In the genomic region with DNA sequence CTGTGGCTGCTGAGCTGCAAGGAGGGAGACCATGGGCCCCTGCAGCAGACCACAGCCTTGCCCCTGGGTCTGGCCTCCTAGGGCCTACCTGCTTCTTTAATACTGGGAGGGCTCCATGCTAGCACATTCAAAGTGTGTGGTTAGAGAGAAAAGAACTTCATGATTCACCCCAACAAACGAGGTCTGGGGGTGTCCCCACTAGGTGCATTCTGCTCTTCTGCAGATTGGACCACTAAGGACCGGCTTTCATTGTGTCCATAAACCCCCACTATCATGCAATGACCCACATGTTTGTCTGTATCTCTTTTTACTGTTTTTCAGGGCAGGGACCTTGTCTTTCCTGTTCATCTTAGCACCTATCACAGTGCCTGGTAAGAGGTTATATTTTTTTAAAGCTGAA, we compare ENCODE assay signal across 13 cellular contexts.
DNase-seq lines count a peak whose midpoint lies in the region; ATAC-seq lines count a peak whose summit lies in the region.
"Had no signal": no experiment of that assay in that cellular context is flagged by ENCODE, and none has a peak within 500 bp of the region (broad histone marks: within the 10 kb centered on the region; RNA-seq: fewer than 3 reads in every experiment).

No MANE protein-coding gene starts in this region.

- peak; percentile 12 for ATAC-seq in activated CD4-positive, alpha-beta T cell treated with anti-CD3 and anti-CD28 coated beads for 36 hours

- POLR2A ChIA-PET in activated CD4-positive, alpha-beta T cell treated with anti-CD3 and anti-CD28 coated beads for 36 hours (lab: Charles Lee) = no interaction called here

- no peaks in the 10 kb centered on the region for H3K36me3 Mint-ChIP-seq in activated CD4-positive, alpha-beta T cell treated with anti-CD3 and anti-CD28 coated beads for 36 hours (ENCODE audit: low read depth)
- H3K36me3 Mint-ChIP-seq in immature natural killer cell = peaks cover 0 to 4% (median 0%) of the 10 kb centered on the region in 3 donors
- no peaks in the 10 kb centered on the region for H3K36me3 Mint-ChIP-seq in activated T-helper 1 cell treated with anti-CD3 and anti-CD28 coated beads, Interleukin-12 subunit alpha, Interleukin-12 subunit beta, Interleukin-2, Interleukin-4 antibody, amounts not matched to agents 30 ng/mL and 10 ng/mL and 1 ng/mL, durations not matched to agents 14 hours and 24 hours and 36 hours (ENCODE audit: low read depth)

- CTCF ChIA-PET in activated CD4-positive, alpha-beta T cell treated with anti-CD3 and anti-CD28 coated beads for 36 hours (lab: Charles Lee) = interaction anchor here (0.6 kb wide), 1 partner anchor 748 kb away, joined by 3 read pairs; no protein-coding TSS in a partner anchor

- H3K4me3 Mint-ChIP-seq in activated CD4-positive, alpha-beta T cell treated with anti-CD3 and anti-CD28 coated beads for 36 hours = no peak overlapping the region
- peak overlapping the region; percentile 21 to 45 (median 41) for H3K4me3 Mint-ChIP-seq in immature natural killer cell
- H3K4me3 Mint-ChIP-seq in activated T-helper 1 cell treated with anti-CD3 and anti-CD28 coated beads, Interleukin-12 subunit alpha, Interleukin-12 subunit beta, Interleukin-2, Interleukin-4 antibody, amounts not matched to agents 30 ng/mL and 10 ng/mL and 1 ng/mL, durations not matched to agents 14 hours and 24 hours and 36 hours = no peak overlapping the region
- H3K4me3 Mint-ChIP-seq: HFFc6 had no signal

- DNase-seq in activated CD4-positive, alpha-beta T cell treated with anti-CD3 and anti-CD28 coated beads for 36 hours = no peak
- DNase-seq in activated CD4-positive, alpha-beta T cell treated with anti-CD3 and anti-CD28 coated beads for 48 hours = no peak
- peak; percentile 0 for DNase-seq in stimulated activated CD8-positive, alpha-beta memory T cell treated with anti-CD3 and anti-CD28 coated beads, Interleukin-4, amount 100 ng/mL, for 24 hours (ENCODE audit: low read depth)
- no peak for DNase-seq in stimulated activated CD8-positive, alpha-beta memory T cell treated with anti-CD3 and anti-CD28 coated beads, Interleukin-4, amount 100 ng/mL, for 48 hours
- DNase-seq in immature natural killer cell (peak; percentile 2 to 19 (median 13)), A172 (ENCODE audit: low spot score) (no peak), NOMO-1 (lab: John Stamatoyannopoulos, UW; ENCODE audit: unreplicated experiment in 2 of 2) (no peak)
- no peak for DNase-seq in activated T-helper 1 cell treated with anti-CD3 and anti-CD28 coated beads, Interleukin-12 subunit alpha, Interleukin-12 subunit beta, Interleukin-2, Interleukin-4 antibody, amounts not matched to agents 30 ng/mL and 10 ng/mL and 1 ng/mL, durations not matched to agents 14 hours and 24 hours and 36 hours (ENCODE audit: low spot score)
- DNase-seq: AML-193, Calu3, DMS 273 treated with DMSO at 0.1 percent for 48 hours, HCEC 1CT, HFFc6 had no signal

- no peak overlapping the region for H3K27ac Mint-ChIP-seq in activated CD4-positive, alpha-beta T cell treated with anti-CD3 and anti-CD28 coated beads for 36 hours
- peak overlapping the region in 5 of 6 donors; percentile 31 to 80 (median 49) for H3K27ac Mint-ChIP-seq in immature natural killer cell
- no peak overlapping the region for H3K27ac Mint-ChIP-seq in activated T-helper 1 cell treated with anti-CD3 and anti-CD28 coated beads, Interleukin-12 subunit alpha, Interleukin-12 subunit beta, Interleukin-2, Interleukin-4 antibody, amounts not matched to agents 30 ng/mL and 10 ng/mL and 1 ng/mL, durations not matched to agents 14 hours and 24 hours and 36 hours
- H3K27ac Mint-ChIP-seq: HFFc6 had no signal

- H3K9me3 Mint-ChIP-seq in activated CD4-positive, alpha-beta T cell treated with anti-CD3 and anti-CD28 coated beads for 36 hours (ENCODE audit: low read depth) = no peaks in the 10 kb centered on the region
- no peaks in the 10 kb centered on the region for H3K9me3 Mint-ChIP-seq in immature natural killer cell
- H3K9me3 Mint-ChIP-seq in activated T-helper 1 cell treated with anti-CD3 and anti-CD28 coated beads, Interleukin-12 subunit alpha, Interleukin-12 subunit beta, Interleukin-2, Interleukin-4 antibody, amounts not matched to agents 30 ng/mL and 10 ng/mL and 1 ng/mL, durations not matched to agents 14 hours and 24 hours and 36 hours = no peaks in the 10 kb centered on the region
- H3K9me3 Mint-ChIP-seq: HFFc6 had no signal

- intact Hi-C loops in activated CD4-positive, alpha-beta T cell treated with anti-CD3 and anti-CD28 coated beads for 36 hours (cut with DNase I, micrococcal nuclease) = no loop called here
- intact Hi-C loops in activated T-helper 1 cell treated with anti-CD3 and anti-CD28 coated beads, Interleukin-12 subunit alpha, Interleukin-12 subunit beta, Interleukin-2, Interleukin-4 antibody, amounts not matched to agents 30 ng/mL and 10 ng/mL and 1 ng/mL, durations not matched to agents 14 hours and 24 hours and 36 hours (cut with micrococcal nuclease) = no loop called here

- H3K4me1 Mint-ChIP-seq in activated CD4-positive, alpha-beta T cell treated with anti-CD3 and anti-CD28 coated beads for 36 hours = no peaks in the 10 kb centered on the region
- peaks cover 25 to 38% of the 10 kb centered on the region in 2 donors for H3K4me1 Mint-ChIP-seq in immature natural killer cell
- no peaks in the 10 kb centered on the region for H3K4me1 Mint-ChIP-seq in activated T-helper 1 cell treated with anti-CD3 and anti-CD28 coated beads, Interleukin-12 subunit alpha, Interleukin-12 subunit beta, Interleukin-2, Interleukin-4 antibody, amounts not matched to agents 30 ng/mL and 10 ng/mL and 1 ng/mL, durations not matched to agents 14 hours and 24 hours and 36 hours (ENCODE audit: low read depth)

- no peaks in the 10 kb centered on the region for H3K27me3 Mint-ChIP-seq in activated CD4-positive, alpha-beta T cell treated with anti-CD3 and anti-CD28 coated beads for 36 hours
- H3K27me3 Mint-ChIP-seq in immature natural killer cell (ENCODE audit: low read depth in 3 of 3) = peaks cover 0 to 2% (median 0%) of the 10 kb centered on the region in 3 donors
- H3K27me3 Mint-ChIP-seq in activated T-helper 1 cell treated with anti-CD3 and anti-CD28 coated beads, Interleukin-12 subunit alpha, Interleukin-12 subunit beta, Interleukin-2, Interleukin-4 antibody, amounts not matched to agents 30 ng/mL and 10 ng/mL and 1 ng/mL, durations not matched to agents 14 hours and 24 hours and 36 hours (ENCODE audit: insufficient read depth) = no peaks in the 10 kb centered on the region

Comparison
In these comparisons a context has a peak if more than half of its experiments do, and no peak if none do; other contexts are left out.
1. DNase-seq: peak in stimulated activated CD8-positive, alpha-beta memory T cell treated with anti-CD3 and anti-CD28 coated beads, Interleukin-4, amount 100 ng/mL, for 24 hours (single experiment) and immature natural killer cell (3 of 3); none in activated CD4-positive, alpha-beta T cell treated with anti-CD3 and anti-CD28 coated beads for 36 hours (single experiment), activated CD4-positive, alpha-beta T cell treated with anti-CD3 and anti-CD28 coated beads for 48 hours (single experiment), stimulated activated CD8-positive, alpha-beta memory T cell treated with anti-CD3 and anti-CD28 coated beads, Interleukin-4, amount 100 ng/mL, for 48 hours (single experiment), activated T-helper 1 cell treated with anti-CD3 and anti-CD28 coated beads, Interleukin-12 subunit alpha, Interleukin-12 subunit beta, Interleukin-2, Interleukin-4 antibody, amounts not matched to agents 30 ng/mL and 10 ng/mL and 1 ng/mL, durations not matched to agents 14 hours and 24 hours and 36 hours (single experiment), A172 (single experiment) and NOMO-1 (0 of 2).
2. H3K27ac Mint-ChIP-seq: peak in immature natural killer cell (5 of 6); none in activated CD4-positive, alpha-beta T cell treated with anti-CD3 and anti-CD28 coated beads for 36 hours (single experiment) and activated T-helper 1 cell treated with anti-CD3 and anti-CD28 coated beads, Interleukin-12 subunit alpha, Interleukin-12 subunit beta, Interleukin-2, Interleukin-4 antibody, amounts not matched to agents 30 ng/mL and 10 ng/mL and 1 ng/mL, durations not matched to agents 14 hours and 24 hours and 36 hours (single experiment).
3. H3K4me3 Mint-ChIP-seq: peak in immature natural killer cell (5 of 5); none in activated CD4-positive, alpha-beta T cell treated with anti-CD3 and anti-CD28 coated beads for 36 hours (single experiment) and activated T-helper 1 cell treated with anti-CD3 and anti-CD28 coated beads, Interleukin-12 subunit alpha, Interleukin-12 subunit beta, Interleukin-2, Interleukin-4 antibody, amounts not matched to agents 30 ng/mL and 10 ng/mL and 1 ng/mL, durations not matched to agents 14 hours and 24 hours and 36 hours (single experiment).